In genomic region chr21:41926807-41927171, GRCh38 we compare ENCODE assay signal across 9 cellular contexts. TPM values are rescaled to one million over a fixed set of nuclear protein-coding genes. Genes with fewer than 3 reads are reported as not detected.
DNase-seq lines count a peak whose midpoint lies in the region; ATAC-seq and TF ChIP-seq lines count a peak whose summit lies in the region.
"Had no signal": no experiment of that assay in that cellular context is flagged by ENCODE, and none has a peak within 500 bp of the region (broad histone marks: within the 10 kb centered on the region; RNA-seq: fewer than 3 reads in every experiment).

No MANE protein-coding gene starts in this region.

- 14 to 29% methylated on average over 2 to 3 of the region's 3 CpGs for WGBS in gastroesophageal sphincter (ENCODE audit: low coverage in 1 of 2), 2 donors

- peak overlapping the region; percentile 92 for H3K4me3 Mint-ChIP-seq in T-helper 17 cell
- H3K4me3 Mint-ChIP-seq in stimulated activated naive CD8-positive, alpha-beta T cell treated with anti-CD3 and anti-CD28 coated beads, Interleukin-15, amount 100 ng/mL, for 72 hours = peak overlapping the region; percentile 92 to 96

- TF ChIP-seq CTCF in gastroesophageal sphincter (IDR thresholded peaks at IDR 0.05) = no peak

- peak overlapping the region; percentile 63 to 86 (median 81) for H3K27ac ChIP-seq in gastroesophageal sphincter

- ATAC-seq in T-helper 17 cell (peak; percentile 22), gastroesophageal sphincter (peak; percentile 2), HG03097 (IDR thresholded peaks at IDR 0.05; ENCODE audit: low FRiP score, unreplicated experiment) (no peak), GM21381 (IDR thresholded peaks at IDR 0.05; ENCODE audit: unreplicated experiment) (no peak)
- no peak for ATAC-seq in stimulated activated naive CD8-positive, alpha-beta T cell treated with anti-CD3 and anti-CD28 coated beads, Interleukin-15, amount 100 ng/mL, for 72 hours

- DNase-seq in DMS79 treated with DMSO at 0.1 percent for 48 hours (lab: John Stamatoyannopoulos, UW) (peak; percentile 78), DMS79 (lab: John Stamatoyannopoulos, UW) (no peak), T-helper 17 cell (no peak), AG08396 (ENCODE audit: low spot score) (no peak)
- DNase-seq in stimulated activated naive CD8-positive, alpha-beta T cell treated with anti-CD3 and anti-CD28 coated beads, Interleukin-15, amount 100 ng/mL, for 72 hours = no peak
- DNase-seq: 8988T had no signal

- no peaks in the 10 kb centered on the region for H3K9me3 ChIP-seq in T-helper 17 cell (ENCODE audit: control insufficient read depth, low read length, poor library complexity, severe bottlenecking)
- H3K9me3 ChIP-seq in gastroesophageal sphincter = no peaks in the 10 kb centered on the region

- H3K27me3 ChIP-seq in gastroesophageal sphincter = no peaks in the 10 kb centered on the region

- peaks cover 27% of the 10 kb centered on the region for H3K4me1 Mint-ChIP-seq in T-helper 17 cell
- peaks cover 80% of the 10 kb centered on the region for H3K4me1 Mint-ChIP-seq in stimulated activated naive CD8-positive, alpha-beta T cell treated with anti-CD3 and anti-CD28 coated beads, Interleukin-15, amount 100 ng/mL, for 72 hours

- H3K36me3 Mint-ChIP-seq in T-helper 17 cell (ENCODE audit: low read depth) = peaks cover 2% of the 10 kb centered on the region

- no peak for TF ChIP-seq EP300 in gastroesophageal sphincter (IDR thresholded peaks at IDR 0.05)

- no peak for TF ChIP-seq POLR2A in gastroesophageal sphincter (IDR thresholded peaks at IDR 0.05)

- H3K4me1 ChIP-seq in gastroesophageal sphincter = peaks cover 0 to 68% (median 9%) of the 10 kb centered on the region in 3 donors

- H3K36me3 ChIP-seq in gastroesophageal sphincter = no peaks in the 10 kb centered on the region

- H3K9me3 Mint-ChIP-seq in stimulated activated naive CD8-positive, alpha-beta T cell treated with anti-CD3 and anti-CD28 coated beads, Interleukin-15, amount 100 ng/mL, for 72 hours = no peaks in the 10 kb centered on the region

- H3K27me3 Mint-ChIP-seq in T-helper 17 cell = peaks cover 8% of the 10 kb centered on the region
- H3K27me3 Mint-ChIP-seq in stimulated activated naive CD8-positive, alpha-beta T cell treated with anti-CD3 and anti-CD28 coated beads, Interleukin-15, amount 100 ng/mL, for 72 hours = no peaks in the 10 kb centered on the region

- H3K27ac Mint-ChIP-seq in T-helper 17 cell = peak overlapping the region; percentile 97
- peak overlapping the region; percentile 99 for H3K27ac Mint-ChIP-seq in stimulated activated naive CD8-positive, alpha-beta T cell treated with anti-CD3 and anti-CD28 coated beads, Interleukin-15, amount 100 ng/mL, for 72 hours

- H3K4me3 ChIP-seq in gastroesophageal sphincter = peak overlapping the region; percentile 25 to 47

RNA-seq across cellular contexts. Expression of gene C2CD2, which starts 27.0 kb away (rescaled TPM):
- total RNA-seq in T-helper 17 cell (1 to 10 TPM; 3.7 to 6.0 TPM), gastroesophageal sphincter (10 to 100 TPM; 15.6 to 38.9 (median 18.7) TPM)

RNA-seq across cellular contexts. Expression of gene PRDM15, which starts 47.6 kb away (rescaled TPM):
- total RNA-seq in T-helper 17 cell = 10 to 100 TPM; 11.0 to 13.4 TPM
- 1 to 10 TPM; 2.9 to 8.2 (median 7.2) TPM for total RNA-seq in gastroesophageal sphincter

Comparison
In these comparisons a context has a peak if more than half of its experiments do, and no peak if none do; other contexts are left out.
1. ATAC-seq: peak in T-helper 17 cell (single experiment) and gastroesophageal sphincter (single experiment); none in stimulated activated naive CD8-positive, alpha-beta T cell treated with anti-CD3 and anti-CD28 coated beads, Interleukin-15, amount 100 ng/mL, for 72 hours (single experiment), HG03097 (single experiment) and GM21381 (single experiment).